ENCODE assay signal across 18 cellular contexts in the genomic region with DNA sequence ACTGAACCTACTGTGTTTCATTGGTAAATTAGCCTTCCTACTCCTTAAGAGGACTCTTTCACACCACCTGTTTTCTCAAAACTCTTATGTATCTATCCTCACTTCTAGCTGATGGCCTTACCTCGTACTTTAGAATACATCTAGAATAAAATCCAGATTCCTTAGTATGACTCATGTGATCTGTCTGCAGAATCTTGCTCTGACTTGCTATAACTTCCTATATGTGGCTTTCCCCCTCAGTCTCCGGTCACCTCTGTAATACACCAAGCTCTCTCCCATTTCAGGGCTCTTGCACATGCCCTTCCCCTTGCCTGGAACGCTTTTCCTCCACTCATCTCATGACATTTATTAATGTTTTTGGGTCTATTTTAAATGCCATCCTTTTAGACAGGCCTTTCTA.
"Had no signal": no experiment of that assay in that cellular context is flagged by ENCODE, and none has a peak within 500 bp of the region (broad histone marks: within the 10 kb centered on the region; RNA-seq: fewer than 3 reads in every experiment).

No MANE protein-coding gene starts in this region.

- H3K27ac ChIP-seq: left lung, upper lobe of right lung had no signal

- DNase-seq: activated CD4-positive, alpha-beta T cell treated with anti-CD3 and anti-CD28 coated beads for 48 hours; activated CD4-positive, CD25-positive, alpha-beta regulatory T cell; activated CD8-positive, alpha-beta T cell treated with anti-CD3 and anti-CD28 coated beads for 36 hours; activated naive CD4-positive, alpha-beta T cell treated with Interleukin-2 at 50 U/mL for 16 hours; activated naive CD8-positive, alpha-beta T cell treated with anti-CD3 and anti-CD28 coated beads, Interleukin-2, amount 10 ng/mL, durations not matched to agents 7 days and 5 days; activated T-cell treated with anti-CD3 and anti-CD28 coated beads, Interleukin-2, amount 50 U/mL, for 24 hours; anterior cingulate cortex; cerebellar nuclear complex; effector CD4-positive, alpha-beta T cell; glutamatergic neuron; hippocampal formation; islet precursor cell; left lung; occipital lobe; posterior cingulate gyrus; stimulated activated CD8-positive, alpha-beta memory T cell treated with anti-CD3 and anti-CD28 coated beads, Interleukin-4, amount 100 ng/mL, for 48 hours; stimulated activated naive CD4-positive, alpha-beta T cell; upper lobe of right lung had no signal

- H3K27me3 ChIP-seq: left lung, upper lobe of right lung had no signal

- ATAC-seq: activated CD8-positive, alpha-beta T cell treated with anti-CD3 and anti-CD28 coated beads for 36 hours; left lung; upper lobe of right lung had no signal

- H3K4me3 ChIP-seq: left lung, upper lobe of right lung had no signal

- H3K36me3 ChIP-seq: left lung, upper lobe of right lung had no signal

- H3K4me1 ChIP-seq: upper lobe of right lung had no signal

- H3K9me3 ChIP-seq: left lung, upper lobe of right lung had no signal
